ENCODE assay signal across 8 cellular contexts in the genomic region with DNA sequence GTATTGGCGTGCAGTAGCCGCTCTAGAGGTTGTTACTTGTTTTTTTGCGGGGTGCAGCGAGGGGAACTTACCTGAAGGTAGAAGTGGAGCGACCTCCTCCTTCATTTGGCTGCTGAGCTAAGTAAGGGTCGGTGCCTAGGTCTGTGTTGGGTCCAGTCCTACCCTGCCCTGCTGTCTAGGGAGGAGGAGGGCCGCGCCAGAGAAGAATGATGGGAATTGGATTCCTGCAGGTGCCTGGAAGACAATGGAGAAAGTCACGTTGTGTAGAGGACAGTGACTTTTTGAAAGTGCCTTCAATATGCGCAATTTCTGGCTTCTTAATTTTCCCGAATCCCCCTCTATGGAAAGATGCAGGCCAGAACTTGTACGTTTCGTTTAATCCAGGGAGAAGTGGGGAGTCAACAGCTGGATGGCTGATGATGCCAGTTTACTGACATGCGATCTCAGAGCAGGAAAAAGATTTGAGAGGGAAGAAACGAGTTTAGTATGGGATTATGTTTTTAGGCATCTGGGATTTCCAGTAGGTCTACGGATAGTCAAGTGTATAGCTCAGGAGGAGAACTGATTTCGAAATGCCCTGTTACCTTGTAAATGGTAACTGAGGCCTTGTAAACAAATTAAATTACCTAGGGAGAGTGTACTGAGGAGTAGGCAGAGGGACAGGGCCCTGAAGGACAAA. TPM values are rescaled to one million over a fixed set of nuclear protein-coding genes. Genes with fewer than 3 reads are reported as not detected.
DNase-seq lines count a peak whose midpoint lies in the region; ATAC-seq, FAIRE-seq and TF ChIP-seq lines count a peak whose summit lies in the region.

No MANE protein-coding gene starts in this region.

- no peak for FAIRE-seq in urothelium cell line (lab: Jason Lieb, UNC)

- H3K4me1 ChIP-seq in ACC112 (ENCODE audit: control insufficient read depth, insufficient read depth, low read length, unreplicated experiment) (peaks cover 4% of the 10 kb centered on the region), colonic mucosa (peaks cover 5% of the 10 kb centered on the region)

- ATAC-seq in GM18873 (IDR thresholded peaks at IDR 0.05; ENCODE audit: low FRiP score, unreplicated experiment), result peak; percentile 6
- ATAC-seq in HG02642 (IDR thresholded peaks at IDR 0.05; ENCODE audit: poor library complexity, unreplicated experiment), result no peak

- no peaks in the 10 kb centered on the region for H3K27me3 ChIP-seq in ACC112 (ENCODE audit: insufficient read depth, low read length)
- no peaks in the 10 kb centered on the region for H3K27me3 ChIP-seq in colonic mucosa

- H3K9ac ChIP-seq in colonic mucosa (ENCODE audit: low read depth in 2 of 2, low read length in 2 of 2), result peak overlapping the region; percentile 82 to 90

- H3K4me3 ChIP-seq in ACC112 (ENCODE audit: low read depth, low read length) (peak overlapping the region; percentile 95), colonic mucosa (peak overlapping the region; percentile 89)

- H3K27ac ChIP-seq in ACC112 (ENCODE audit: low read depth, low read length) (no peak overlapping the region), colonic mucosa (peak overlapping the region; percentile 46)

- H3K36me3 ChIP-seq in ACC112 (ENCODE audit: insufficient read depth, low read length) (no peaks in the 10 kb centered on the region), colonic mucosa (no peaks in the 10 kb centered on the region)

- H3K79me2 ChIP-seq in ACC112 (ENCODE audit: control insufficient read depth, insufficient read depth, low read length, unreplicated experiment), result peaks cover 26% of the 10 kb centered on the region

- intact Hi-C loops in colonic mucosa (cut with DNase I), result no loop called here

- no peaks in the 10 kb centered on the region for H3K9me3 ChIP-seq in colonic mucosa

- no peak for TF ChIP-seq CTCF in colonic mucosa (IDR thresholded peaks at IDR 0.05)

- DNase-seq in NCI-H82 (lab: John Stamatoyannopoulos, UW) (peak; percentile 59), colonic mucosa (peak; percentile 39), midbrain (lab: John Stamatoyannopoulos, UW) (peak; percentile 4), urothelium cell line (ENCODE audit: low spot score) (peak; percentile 11), COLO829 (ENCODE audit: low spot score) (no peak)

- H2AFZ ChIP-seq in ACC112 (ENCODE audit: low read length, unreplicated experiment), result peak overlapping the region; percentile 95

RNA-seq across cellular contexts. Expression of a gene that starts 0.7 kb away (rescaled TPM):
- 10 to 100 TPM; 33.4 to 48.4 TPM for total RNA-seq in colonic mucosa
